ENCODE assay signal across 8 cellular contexts in the genomic region with DNA sequence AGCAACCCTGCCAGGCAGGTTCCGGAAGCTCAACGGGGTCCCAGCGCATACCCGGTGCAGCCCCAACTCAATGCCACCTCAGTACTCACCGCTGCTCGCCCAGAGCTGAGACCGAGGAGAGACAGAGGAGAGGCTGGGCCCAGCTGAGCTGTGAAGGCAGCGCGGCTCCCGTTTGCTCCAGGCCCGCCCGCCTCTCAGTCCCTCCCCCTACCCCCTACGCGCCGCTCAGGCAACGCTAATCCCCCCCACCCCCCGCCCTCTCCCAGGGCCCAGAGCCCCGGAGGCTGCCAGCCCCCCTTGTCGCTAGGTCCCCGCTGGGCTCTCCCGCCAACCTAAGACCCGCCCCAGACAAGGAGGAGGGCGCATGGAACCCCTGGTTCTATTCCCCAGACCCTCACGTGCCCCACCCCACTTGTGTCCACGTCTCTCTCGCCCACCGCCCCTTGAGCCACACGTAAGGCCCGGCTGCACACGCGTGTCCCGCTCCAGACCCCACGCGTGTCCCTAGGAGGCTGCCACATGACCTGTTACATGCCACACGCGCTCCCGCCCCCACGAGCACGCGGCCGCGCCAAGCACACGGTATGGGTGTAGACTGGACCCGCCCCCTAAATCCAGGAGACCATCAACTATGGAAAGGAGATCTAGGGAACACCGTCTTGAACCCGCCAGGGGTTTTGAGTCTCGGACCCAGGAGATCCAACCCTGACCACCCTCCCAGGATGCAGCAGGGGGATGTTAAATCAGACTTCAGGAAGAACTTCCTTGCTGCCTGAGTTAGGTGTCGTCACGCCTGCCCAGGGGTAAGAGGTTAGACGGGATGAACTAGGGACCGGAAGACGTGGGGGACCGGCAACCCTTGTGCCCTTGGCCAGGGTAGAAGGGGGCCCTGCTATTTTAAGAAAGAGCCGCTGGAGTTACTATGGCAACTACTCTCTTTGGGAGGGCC. TPM values are rescaled to one million over a fixed set of nuclear protein-coding genes. Genes with fewer than 3 reads are reported as not detected.
DNase-seq lines count a peak whose midpoint lies in the region; ATAC-seq and TF ChIP-seq lines count a peak whose summit lies in the region.

A gene (minus strand): TSS at position 174 of the 949 bp plus-strand sequence. CDS start 1,747 bp downstream, outside the sequence.

- intact Hi-C loops in dorsolateral prefrontal cortex (cut with DNase I), result no loop called here

- no peaks in the 10 kb centered on the region for H4K20me1 ChIP-seq in neural cell (ENCODE audit: insufficient read depth)

- H3K79me2 ChIP-seq in neural cell (replicated peaks; ENCODE audit: insufficient read depth, low read length), result peaks cover 5% of the 10 kb centered on the region

- no peaks in the 10 kb centered on the region for H3K36me3 ChIP-seq in neural cell (ENCODE audit: insufficient read depth, low read length)

- peak within 1 kb of the TSS; percentile 98 for H3K4me2 ChIP-seq in neural cell (ENCODE audit: low read length)

- H3K4me3 ChIP-seq in dorsolateral prefrontal cortex (peak within 1 kb of the TSS; percentile 66 to 99 (median 93)), neural cell (ENCODE audit: low read length) (peak within 1 kb of the TSS; percentile 97)

- H3K4me1 Mint-ChIP-seq in activated T-cell treated with anti-CD3 and anti-CD28 coated beads, Interleukin-2, amount 50 U/mL, for 72 hours (ENCODE audit: low read depth), result peaks cover 34% of the 10 kb centered on the region

- DNase-seq in activated T-cell treated with anti-CD3 and anti-CD28 coated beads, Interleukin-2, amount 50 U/mL, for 72 hours, result no peak
- DNase-seq in activated T-cell treated with anti-CD3 and anti-CD28 coated beads for 4 hours (no peak), NCI-H82 (lab: John Stamatoyannopoulos, UW) (peak; percentile 96), dorsolateral prefrontal cortex (peak in 3 of 10 donors; percentile 46 to 69 (median 59))
- DNase-seq in activated CD8-positive, alpha-beta memory T cell treated with anti-CD3 and anti-CD28 coated beads, Interleukin-2, amount 50 U/mL, for 48 hours, result no peak

- H3K9me2 ChIP-seq in neural cell (ENCODE audit: insufficient read depth, low read length), result no peaks in the 10 kb centered on the region

- H3K27ac ChIP-seq in dorsolateral prefrontal cortex (peak within 1 kb of the TSS in 56 of 59 donors; percentile 16 to 97 (median 92)), neural cell (ENCODE audit: low read length) (peak within 1 kb of the TSS; percentile 93)

- TF ChIP-seq RAD21 in neural cell (conservative IDR thresholded peaks at IDR 0.05), result no peak

- peaks cover 2% of the 10 kb centered on the region in 2 donors for H3K36me3 Mint-ChIP-seq in activated T-cell treated with anti-CD3 and anti-CD28 coated beads, Interleukin-2, amount 50 U/mL, for 72 hours (ENCODE audit: insufficient read depth in 2 of 2)

- H3K9me3 ChIP-seq in neural cell (ENCODE audit: low read length), result no peaks in the 10 kb centered on the region

- H2AFZ ChIP-seq in neural cell (ENCODE audit: low read depth, low read length), result peak within 1 kb of the TSS; percentile 63

- H3K27me3 Mint-ChIP-seq in activated T-cell treated with anti-CD3 and anti-CD28 coated beads, Interleukin-2, amount 50 U/mL, for 72 hours (ENCODE audit: low read depth), result peaks cover 26% of the 10 kb centered on the region

- peak within 1 kb of the TSS; percentile 84 for H3K9ac ChIP-seq in neural cell (ENCODE audit: low read length)

- peaks cover 6% of the 10 kb centered on the region for H3F3A ChIP-seq in neural cell (ENCODE audit: insufficient read depth, low read length, poor library complexity, severe bottlenecking)

- peak within 1 kb of the TSS; percentile 67 for H3K27ac Mint-ChIP-seq in activated T-cell treated with anti-CD3 and anti-CD28 coated beads, Interleukin-2, amount 50 U/mL, for 72 hours

- H3K27me3 ChIP-seq in dorsolateral prefrontal cortex (peaks cover 0 to 14% (median 0%) of the 10 kb centered on the region in 45 donors), neural cell (ENCODE audit: insufficient read depth, low read depth, low read length) (no peaks in the 10 kb centered on the region)

- H3K4me3 Mint-ChIP-seq in activated T-cell treated with anti-CD3 and anti-CD28 coated beads, Interleukin-2, amount 50 U/mL, for 72 hours, result peak within 1 kb of the TSS; percentile 88 to 99

- H3K9me3 Mint-ChIP-seq in activated T-cell treated with anti-CD3 and anti-CD28 coated beads, Interleukin-2, amount 50 U/mL, for 72 hours, result no peaks in the 10 kb centered on the region

- TF ChIP-seq CTCF in dorsolateral prefrontal cortex (IDR thresholded peaks at IDR 0.05 in 54 of 56, conservative IDR thresholded peaks at IDR 0.05 in 2 of 56; ENCODE audit: low read depth in 1 of 56, partially characterized antibody in 56 of 56), result peak in 1 of 56 donors; percentile 4
- TF ChIP-seq CTCF in neural cell (IDR thresholded peaks at IDR 0.05; ENCODE audit: poor library complexity, severe bottlenecking), result no peak

- ATAC-seq in activated T-cell treated with anti-CD3 and anti-CD28 coated beads, Interleukin-2, amount 50 U/mL, for 72 hours (replicated peaks in 1 of 2), result no peak
- ATAC-seq in HG03342 (IDR thresholded peaks at IDR 0.05; ENCODE audit: unreplicated experiment) (no peak), HG02970 (IDR thresholded peaks at IDR 0.05; ENCODE audit: low FRiP score, unreplicated experiment) (no peak)

- TF ChIP-seq EP300 in neural cell (conservative IDR thresholded peaks at IDR 0.05; ENCODE audit: poor library complexity, severe bottlenecking), result peak; percentile 17

TF ChIP-seq in neural cell, 6 proteins besides CTCF, POLR2A, EP300 and RAD21:
- TF ChIP-seq TAF1 (IDR thresholded peaks at IDR 0.05; ENCODE audit: low read depth) (peak; percentile 79), POLR2AphosphoS5 (IDR thresholded peaks at IDR 0.05) (peak; percentile 67), MXI1 (conservative IDR thresholded peaks at IDR 0.05; ENCODE audit: poor library complexity, severe bottlenecking) (peak; percentile 80), EZH2 (IDR thresholded peaks at IDR 0.05; ENCODE audit: borderline replicate concordance, insufficient read depth, low read length, poor library complexity, severe bottlenecking) (no peak)
- TF ChIP-seq, protein P1, sequence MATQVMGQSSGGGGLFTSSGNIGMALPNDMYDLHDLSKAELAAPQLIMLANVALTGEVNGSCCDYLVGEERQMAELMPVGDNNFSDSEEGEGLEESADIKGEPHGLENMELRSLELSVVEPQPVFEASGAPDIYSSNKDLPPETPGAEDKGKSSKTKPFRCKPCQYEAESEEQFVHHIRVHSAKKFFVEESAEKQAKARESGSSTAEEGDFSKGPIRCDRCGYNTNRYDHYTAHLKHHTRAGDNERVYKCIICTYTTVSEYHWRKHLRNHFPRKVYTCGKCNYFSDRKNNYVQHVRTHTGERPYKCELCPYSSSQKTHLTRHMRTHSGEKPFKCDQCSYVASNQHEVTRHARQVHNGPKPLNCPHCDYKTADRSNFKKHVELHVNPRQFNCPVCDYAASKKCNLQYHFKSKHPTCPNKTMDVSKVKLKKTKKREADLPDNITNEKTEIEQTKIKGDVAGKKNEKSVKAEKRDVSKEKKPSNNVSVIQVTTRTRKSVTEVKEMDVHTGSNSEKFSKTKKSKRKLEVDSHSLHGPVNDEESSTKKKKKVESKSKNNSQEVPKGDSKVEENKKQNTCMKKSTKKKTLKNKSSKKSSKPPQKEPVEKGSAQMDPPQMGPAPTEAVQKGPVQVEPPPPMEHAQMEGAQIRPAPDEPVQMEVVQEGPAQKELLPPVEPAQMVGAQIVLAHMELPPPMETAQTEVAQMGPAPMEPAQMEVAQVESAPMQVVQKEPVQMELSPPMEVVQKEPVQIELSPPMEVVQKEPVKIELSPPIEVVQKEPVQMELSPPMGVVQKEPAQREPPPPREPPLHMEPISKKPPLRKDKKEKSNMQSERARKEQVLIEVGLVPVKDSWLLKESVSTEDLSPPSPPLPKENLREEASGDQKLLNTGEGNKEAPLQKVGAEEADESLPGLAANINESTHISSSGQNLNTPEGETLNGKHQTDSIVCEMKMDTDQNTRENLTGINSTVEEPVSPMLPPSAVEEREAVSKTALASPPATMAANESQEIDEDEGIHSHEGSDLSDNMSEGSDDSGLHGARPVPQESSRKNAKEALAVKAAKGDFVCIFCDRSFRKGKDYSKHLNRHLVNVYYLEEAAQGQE (IDR thresholded peaks at IDR 0.05; ENCODE audit: borderline replicate concordance), result peak; percentile 35

RNA-seq across cellular contexts. Expression of the gene that starts here (rescaled TPM):
- 10 to 100 TPM in 1 of 2 donors, 1 to 10 TPM in 1; 8.6 to 11.7 TPM for total RNA-seq in activated T-cell treated with anti-CD3 and anti-CD28 coated beads, Interleukin-2, amount 50 U/mL, for 72 hours
- 100 to 1,000 TPM in 119 of 120 experiments, 10 to 100 TPM in 1; 92.5 to 483 (median 306) TPM for total RNA-seq in dorsolateral prefrontal cortex
- polyA plus RNA-seq in neural cell, result 68.8 and 84.3 TPM in 2 replicates
- 52.3 and 67.7 TPM in 2 replicates for polyA minus RNA-seq in neural cell

Comparison
In these comparisons a context has a peak if more than half of its experiments do, and no peak if none do; other contexts are left out.
1. RNA of the gene that starts here (total RNA-seq): 92.5 to 483 TPM in dorsolateral prefrontal cortex; 8.6 to 11.7 TPM in activated T-cell treated with anti-CD3 and anti-CD28 coated beads, Interleukin-2, amount 50 U/mL, for 72 hours; every median in the first group is over 4 times any median in the second.